ENCODE assay signal across 1 cellular context in genomic region chr15:39388118-39388517, GRCh38.
TF ChIP-seq lines count a peak whose summit lies in the region.

No MANE protein-coding gene starts in this region.

TF ChIP-seq in HepG2, 621 proteins besides CTCF, POLR2A, EP300 and RAD21 (continued from another document):
- no peak for TF ChIP-seq ZHX1 (CRISPR knock-in tag; IDR thresholded peaks at IDR 0.05; ENCODE audit: low read depth)
- TF ChIP-seq SOX6 (IDR thresholded peaks at IDR 0.05) = no peak
- TF ChIP-seq SOX6 (CRISPR knock-in tag; IDR thresholded peaks at IDR 0.05) = peak; percentile 89
- no peak for TF ChIP-seq ZNF407 (CRISPR knock-in tag; IDR thresholded peaks at IDR 0.05; ENCODE audit: not compliant biosample characterization)
- TF ChIP-seq HNF4A (CRISPR knock-in tag; IDR thresholded peaks at IDR 0.05) = peak; percentile 71
- TF ChIP-seq CEBPG (CRISPR knock-in tag; IDR thresholded peaks at IDR 0.05) = peak; percentile 74
- peak; percentile 35; the same call in 1 of the 2 replicates for TF ChIP-seq NCOA2 (CRISPR knock-in tag; IDR thresholded peaks at IDR 0.05)
- TF ChIP-seq ARID5B (CRISPR knock-in tag; IDR thresholded peaks at IDR 0.05) = peak; percentile 67; the same call in 1 of the 2 replicates
- peak; percentile 32; the same call in 1 of the 2 replicates for TF ChIP-seq FOXA3 (CRISPR knock-in tag; IDR thresholded peaks at IDR 0.05)
- TF ChIP-seq NR2F6 (IDR thresholded peaks at IDR 0.05) = no peak
- 0 out of 2 replicates have a peak, but pooled peaks have one; percentile 9 for TF ChIP-seq NR2F6 (CRISPR knock-in tag; IDR thresholded peaks at IDR 0.05)
- no peak for TF ChIP-seq FOXP1 (IDR thresholded peaks at IDR 0.05)
- TF ChIP-seq FOXP1 (CRISPR knock-in tag; IDR thresholded peaks at IDR 0.05) = peak; percentile 10; the same call in 1 of the 2 replicates
- TF ChIP-seq CREB3 (CRISPR knock-in tag; IDR thresholded peaks at IDR 0.05) = no peak
- 0 out of 2 replicates have a peak, but pooled peaks have one; percentile 24 for TF ChIP-seq RCOR2 (CRISPR knock-in tag; IDR thresholded peaks at IDR 0.05)
- TF ChIP-seq HNF1A (IDR thresholded peaks at IDR 0.05; ENCODE audit: low read depth) = peak; percentile 37; the same call in 1 of the 2 replicates
- peak; percentile 44; the same call in 1 of the 2 replicates for TF ChIP-seq HNF1A (CRISPR knock-in tag; IDR thresholded peaks at IDR 0.05; ENCODE audit: borderline replicate concordance)
- TF ChIP-seq ZNF275 (CRISPR knock-in tag; IDR thresholded peaks at IDR 0.05; ENCODE audit: borderline replicate concordance) = no peak
- TF ChIP-seq NFYB (CRISPR knock-in tag; IDR thresholded peaks at IDR 0.05) = peak; percentile 32; the same call in 1 of the 2 replicates
- TF ChIP-seq BCL6 (CRISPR knock-in tag; IDR thresholded peaks at IDR 0.05) = peak; percentile 95
- 0 out of 2 replicates have a peak, but pooled peaks have one; percentile 11 for TF ChIP-seq SAP130 (CRISPR knock-in tag; IDR thresholded peaks at IDR 0.05; ENCODE audit: low read depth)
- TF ChIP-seq SOX5 (CRISPR knock-in tag; IDR thresholded peaks at IDR 0.05; ENCODE audit: borderline replicate concordance) = peak; percentile 90
- TF ChIP-seq ARID3A (IDR thresholded peaks at IDR 0.05; ENCODE audit: low read depth, low read length) = 0 out of 2 replicates have a peak, but pooled peaks have one; percentile 32
- no peak for TF ChIP-seq NR2F2 (IDR thresholded peaks at IDR 0.05; ENCODE audit: borderline replicate concordance, low read depth)
- TF ChIP-seq SOX13 (IDR thresholded peaks at IDR 0.05) = peak; percentile 64; the same call in 1 of the 2 replicates
- TF ChIP-seq SOX13 (CRISPR knock-in tag; conservative IDR thresholded peaks at IDR 0.05 in 1 of 2, IDR thresholded peaks at IDR 0.05 in 1 of 2) = peak in 1 of 2 experiments; percentile 94; a peak in 2 of 4 replicates
- peak; percentile 80 for TF ChIP-seq CEBPB (IDR thresholded peaks at IDR 0.05; ENCODE audit: borderline replicate concordance, low read depth, low read length)
- peak; percentile 41; the same call in 1 of the 2 replicates for TF ChIP-seq GATAD2A (CRISPR knock-in tag; IDR thresholded peaks at IDR 0.05)
- 0 out of 2 replicates have a peak, but pooled peaks have one; percentile 25 for TF ChIP-seq CREM (IDR thresholded peaks at IDR 0.05)
- no peak for TF ChIP-seq CREM (CRISPR knock-in tag; IDR thresholded peaks at IDR 0.05)
